In the genomic region with DNA sequence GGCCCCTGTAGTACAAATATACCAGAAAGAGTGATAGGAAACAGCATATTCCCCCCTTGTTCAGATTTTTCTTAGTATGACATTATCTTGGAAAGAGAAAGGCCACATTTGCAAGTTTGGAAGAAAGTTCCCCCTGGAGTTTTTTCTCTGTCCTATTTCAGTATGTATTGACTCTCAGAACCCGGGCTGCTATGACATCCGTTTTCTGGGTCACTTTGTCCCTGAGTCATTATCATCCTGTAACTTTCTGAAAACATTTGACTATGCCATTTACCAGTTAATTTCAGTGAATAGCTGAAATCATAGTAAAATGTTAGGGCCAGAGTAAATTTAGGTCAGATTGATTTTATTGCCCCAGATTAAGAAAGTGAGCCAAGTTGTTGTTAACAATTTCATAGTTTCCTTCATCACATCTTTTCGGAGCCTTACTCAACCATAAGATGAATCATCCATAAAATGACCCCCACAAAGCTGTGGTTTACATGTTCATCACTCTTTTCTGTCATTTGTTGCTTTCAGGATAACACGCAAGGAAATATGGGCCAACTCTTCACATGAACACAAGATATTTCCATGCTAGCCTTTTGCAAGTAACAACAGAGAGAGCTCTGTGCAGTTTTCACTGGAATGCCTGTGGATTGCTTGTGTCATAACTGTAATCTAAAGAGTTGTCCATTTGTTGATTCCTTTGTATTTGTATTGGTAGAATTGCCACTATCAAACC, we compare ENCODE assay signal across 8 cellular contexts. TPM values are rescaled to one million over a fixed set of nuclear protein-coding genes. Genes with fewer than 3 reads are reported as not detected.
DNase-seq lines count a peak whose midpoint lies in the region; ATAC-seq, FAIRE-seq and TF ChIP-seq lines count a peak whose summit lies in the region.

No MANE protein-coding gene starts in this region.

- intact Hi-C loops in HepG2 (cut with micrococcal nuclease; ENCODE audit: unreplicated experiment): loop anchor here (2.0 to 5.0 kb wide), 4 partner anchors 20 to 514 kb away; partner anchors contain the start of gene POLR1F

- POLR2A ChIA-PET in BJ (lab: Charles Lee): no interaction called here
- POLR2A ChIA-PET in WTC11 (lab: Charles Lee): no interaction called here
- POLR2A ChIA-PET in HepG2 (lab: Yijun Ruan, JAX): interaction anchor here (1.7 to 2.0 kb wide), 2 partner anchors 17 to 109 kb away, joined by 5 to 6 read pairs; partner anchors contain the start of gene ITGB8

- no peaks in the 10 kb centered on the region for H3K9me3 ChIP-seq in HepG2 (ENCODE audit: low read length)

- H3K27ac ChIP-seq in HepG2 (ENCODE audit: extremely low read length, insufficient read depth, low read length): peak overlapping the region; percentile 90

- peak overlapping the region; percentile 25; the same call in 1 of the 2 replicates for H3K27ac Mint-ChIP-seq in WTC11
- no peak overlapping the region for H3K27ac Mint-ChIP-seq in type B pancreatic cell

- no TSS peak for BruUV-seq in HepG2 (replicated peaks; lab: Mats Ljungman, UMichigan)

- H2AFZ ChIP-seq in HepG2 (ENCODE audit: low read length): no peak overlapping the region

- TF ChIP-seq EP300 in HepG2 (IDR thresholded peaks at IDR 0.05; ENCODE audit: low read depth in 2 of 2, low read length in 2 of 2) (no peak), HepG2 (CRISPR knock-in tag; IDR thresholded peaks at IDR 0.05; ENCODE audit: borderline replicate concordance) (no peak)

- H3K36me3 ChIP-seq in BJ (ENCODE audit: control insufficient read depth, insufficient read depth, low read length) (no peaks in the 10 kb centered on the region), HepG2 (replicated peaks in 1 of 2; ENCODE audit: control insufficient read depth in 1 of 2, insufficient read depth in 2 of 2, low read length in 2 of 2) (no peaks in the 10 kb centered on the region)

- in situ Hi-C loops in HepG2 (cut with HindIII; ENCODE audit: extremely low pct_ligation_motif_present, low pct_unique_long_range_greater_than_20kb): no loop called here

- CTCF ChIA-PET in BJ (lab: Yijun Ruan, JAX) (interaction anchor here (1.0 to 1.1 kb wide), 2 partner anchors 90 to 190 kb away, joined by 3 read pairs; no protein-coding TSS in a partner anchor), WTC11 (lab: Charles Lee) (interaction anchor here (0.6 to 1.1 kb wide), 3 partner anchors 46 to 377 kb away, joined by 3 to 4 read pairs (median 3); no protein-coding TSS in a partner anchor), HepG2 (lab: Yijun Ruan, JAX; ENCODE audit: low intra/inter-chr PET ratio, low total read pairs) (no interaction called here)

- no peaks in the 10 kb centered on the region for H3K79me2 ChIP-seq in HepG2 (ENCODE audit: insufficient read depth, low read length)

- H3K4me1 ChIP-seq in HepG2 (ENCODE audit: insufficient read depth, low read length): peaks cover 52% of the 10 kb centered on the region

- H3K9me3 Mint-ChIP-seq in WTC11 (no peaks in the 10 kb centered on the region), type B pancreatic cell (peaks cover 5% of the 10 kb centered on the region)

- TF ChIP-seq RAD21 in HepG2 (CRISPR knock-in tag; IDR thresholded peaks at IDR 0.05): no peak

- H3K9ac ChIP-seq in HepG2 (ENCODE audit: insufficient read depth, low read depth, low read length): peak overlapping the region; percentile 66; the same call in 1 of the 2 replicates

- no peaks in the 10 kb centered on the region for H3K27me3 Mint-ChIP-seq in WTC11 (ENCODE audit: low read depth)
- no peaks in the 10 kb centered on the region for H3K27me3 Mint-ChIP-seq in type B pancreatic cell

- no peaks in the 10 kb centered on the region for H3K27me3 ChIP-seq in BJ (ENCODE audit: control insufficient read depth, insufficient read depth, low read length)
- no peaks in the 10 kb centered on the region for H3K27me3 ChIP-seq in HepG2 (ENCODE audit: control insufficient read depth in 1 of 2, insufficient read depth in 2 of 2, low read length in 2 of 2)

- no peak for FAIRE-seq in HepG2 (lab: Jason Lieb, UNC)

- H3K4me1 Mint-ChIP-seq in WTC11 (peaks cover 41% of the 10 kb centered on the region), type B pancreatic cell (ENCODE audit: unreplicated experiment) (peaks cover 9% of the 10 kb centered on the region)

- TF ChIP-seq CTCF in BJ (IDR thresholded peaks at IDR 0.05; ENCODE audit: insufficient read depth, low read depth, low read length) (no peak), WTC11 (IDR thresholded peaks at IDR 0.05) (no peak), HepG2 (CRISPR knock-in tag; IDR thresholded peaks at IDR 0.05) (no peak), type B pancreatic cell (conservative IDR thresholded peaks at IDR 0.05) (no peak)

- H3K4me3 Mint-ChIP-seq in WTC11 (no peak overlapping the region), type B pancreatic cell (no peak overlapping the region)

- 89% methylated on average over 4 of the region's 4 CpGs for WGBS in HepG2 (ENCODE audit: low lambda C conversion rate)

- H4K20me1 ChIP-seq in HepG2 (ENCODE audit: insufficient read depth, low read length): no peaks in the 10 kb centered on the region

- no peak overlapping the region for H3K4me3 ChIP-seq in BJ (ENCODE audit: low read depth, low read length)
- H3K4me3 ChIP-seq in HepG2 (replicated peaks in 1 of 3; ENCODE audit: insufficient read depth in 1 of 3, low read depth in 2 of 3, low read length in 3 of 3): no peak overlapping the region; a peak in 1 of 6 replicates

- DNase-seq in BJ (ENCODE audit: low read depth): peak; percentile 84
- DNase-seq in WTC11 (ENCODE audit: low spot score): no peak
- DNase-seq in HepG2 (ENCODE audit: low spot score): no peak
- no peak for DNase-seq in activated gamma-delta T cell (lab: John Stamatoyannopoulos, UW)
- DNase-seq in effector CD4-positive, alpha-beta T cell: no peak
- DNase-seq in type B pancreatic cell (ENCODE audit: extremely low spot score, unreplicated experiment): no peak

- peak overlapping the region; percentile 69; the same call in 1 of the 2 replicates for H3K4me2 ChIP-seq in HepG2 (ENCODE audit: low read depth, low read length)

- ATAC-seq in HG02884 (IDR thresholded peaks at IDR 0.05; ENCODE audit: unreplicated experiment) (peak; percentile 15), WTC11 (no peak), HepG2 (no peak), GM18505 (IDR thresholded peaks at IDR 0.05; ENCODE audit: unreplicated experiment) (no peak)

- H3K36me3 Mint-ChIP-seq in WTC11 (no peaks in the 10 kb centered on the region), type B pancreatic cell (no peaks in the 10 kb centered on the region)

- TF ChIP-seq POLR2A in HepG2 (IDR thresholded peaks at IDR 0.05; ENCODE audit: insufficient read depth in 1 of 2, low read depth in 2 of 2, low read length in 2 of 2): no peak
- TF ChIP-seq POLR2A in GM18505 (IDR thresholded peaks at IDR 0.05; ENCODE audit: borderline replicate concordance, extremely low read depth, insufficient read depth, insufficient read length): no peak

TF ChIP-seq in WTC11, 78 proteins besides CTCF, POLR2A, EP300 and RAD21 (continues in another document):
- TF ChIP-seq ERG (CRISPR knock-in tag; IDR thresholded peaks at IDR 0.05): no peak

TF ChIP-seq in HepG2, 621 proteins besides CTCF, POLR2A, EP300 and RAD21 (continues in another document):
- TF ChIP-seq CBX2 (IDR thresholded peaks at IDR 0.05; ENCODE audit: low read depth, low read length) (no peak), CBX2 (CRISPR knock-in tag; IDR thresholded peaks at IDR 0.05; ENCODE audit: low read depth) (no peak), ZNF619 (CRISPR knock-in tag; IDR thresholded peaks at IDR 0.05) (no peak), PHF21A (CRISPR knock-in tag; IDR thresholded peaks at IDR 0.05) (no peak), KDM3A (CRISPR knock-in tag; IDR thresholded peaks at IDR 0.05; ENCODE audit: low read depth) (no peak), ZSCAN5A (CRISPR knock-in tag; IDR thresholded peaks at IDR 0.05; ENCODE audit: borderline replicate concordance) (no peak), ZNF788 (CRISPR knock-in tag; IDR thresholded peaks at IDR 0.05; ENCODE audit: borderline replicate concordance) (no peak)

RNA-seq across cellular contexts. Expression of gene MACC1, which starts 3.8 kb away (rescaled TPM):
- polyA plus RNA-seq in BJ (2011; rRNA removed): not detected in 2 replicates
- not detected in 2 replicates for polyA minus RNA-seq in BJ (2011; rRNA and poly(A)+ RNA removed)
- 14.6 to 23.0 TPM (median 22.4 TPM) in 3 replicates for total RNA-seq in WTC11 (2021)
- 0.04 TPM in 1 of 2 replicates, not detected in the other for total RNA-seq in HepG2 (2016; rRNA removed; fragmentation: Illumina TruSeq; extraction: Trizol)
- total RNA-seq in HepG2 (2016; cell fraction: cytosol; rRNA removed; fragmentation: Illumina TruSeq; extraction: Trizol; ENCODE audit: low read depth): not detected in 2 replicates
- not detected in 2 replicates for total RNA-seq in HepG2 (2016; cell fraction: insoluble cytoplasmic fraction; rRNA removed; fragmentation: Illumina TruSeq; extraction: Trizol)
- total RNA-seq in HepG2 (2016; cell fraction: membrane; rRNA removed; fragmentation: Illumina TruSeq; extraction: Trizol): not detected in 2 replicates
- total RNA-seq in HepG2 (2016; cell fraction: nucleus; rRNA removed; fragmentation: Illumina TruSeq; extraction: Trizol): not detected in 2 replicates
- 0.01 TPM in 1 of 2 replicates, not detected in the other for polyA plus RNA-seq in HepG2 (2011; rRNA removed)
- not detected in 2 replicates for polyA plus RNA-seq in HepG2 (2011; cell fraction: cytosol; rRNA removed)
- polyA plus RNA-seq in HepG2 (2011; cell fraction: nucleus; rRNA removed): 0.05 TPM in 1 of 2 replicates, not detected in the other
- polyA plus RNA-seq in HepG2 (2012): 0.01 and 0.04 TPM in 2 replicates
- not detected in 2 replicates for polyA plus RNA-seq in HepG2 (2016; cell fraction: cytosol; fragmentation: Illumina TruSeq; extraction: Trizol; ENCODE audit: low read depth)
- not detected in 2 replicates for polyA plus RNA-seq in HepG2 (2016; cell fraction: insoluble cytoplasmic fraction; fragmentation: Illumina TruSeq; extraction: Trizol; ENCODE audit: low read depth)
- not detected in 2 replicates for polyA plus RNA-seq in HepG2 (2016; cell fraction: membrane; fragmentation: Illumina TruSeq; extraction: Trizol; ENCODE audit: low read depth)
- polyA plus RNA-seq in HepG2 (2016; cell fraction: nucleus; fragmentation: Illumina TruSeq; extraction: Trizol; ENCODE audit: insufficient read depth, low read depth): not detected in 2 replicates
- polyA minus RNA-seq in HepG2 (2011; rRNA and poly(A)+ RNA removed; ENCODE audit: low replicate concordance): 0.04 and 0.70 TPM in 2 replicates
- polyA minus RNA-seq in HepG2 (2011; cell fraction: cytosol; rRNA and poly(A)+ RNA removed): not detected in 2 replicates
- not detected in 2 replicates for polyA minus RNA-seq in HepG2 (2011; cell fraction: nucleus; rRNA and poly(A)+ RNA removed)
- 14.8 and 27.8 TPM in 2 replicates for total RNA-seq in type B pancreatic cell (ENCODE audit: low replicate concordance)

Comparison
In these comparisons a context has a peak if more than half of its experiments do, and no peak if none do; other contexts are left out.
1. RNA of gene MACC1, which starts 3.8 kb away (total RNA-seq): 14.8 to 27.8 TPM in type B pancreatic cell and 14.6 to 23.0 TPM in WTC11; 0.04 TPM in HepG2; every median in the first group is over 10 times any median in the second.